Comparison of ENCODE assay signal across 13 cellular contexts in genomic region chr1:53321366-53321765, GRCh38. TPM values are rescaled to one million over a fixed set of nuclear protein-coding genes. Genes with fewer than 3 reads are reported as not detected.
A peak's percentile ranks its signal among the peaks of the same experiment; 100 is the strongest.
DNase-seq lines count a peak whose midpoint lies in the region; ATAC-seq and TF ChIP-seq lines count a peak whose summit lies in the region.
"Had no signal": no experiment of that assay in that cellular context is flagged by ENCODE, and none has a peak within 500 bp of the region (broad histone marks: within the 10 kb centered on the region; RNA-seq: fewer than 3 reads in every experiment).

No MANE protein-coding gene starts in this region.

- H3K36me3 Mint-ChIP-seq in natural killer cell treated with Interleukin-12 subunit alpha and Interleukin-12 subunit beta and Interleukin-15 and Interleukin-18, amount 100 ng/mL, for 72 hours: peaks cover 20% of the 10 kb centered on the region

- no peak overlapping the region for H3K9ac ChIP-seq in PC-3 (ENCODE audit: low read length)

- peaks cover 30% of the 10 kb centered on the region for H3K36me3 ChIP-seq in PC-3 (ENCODE audit: low read depth, low read length)

- H3K27me3 Mint-ChIP-seq in natural killer cell treated with Interleukin-12 subunit alpha and Interleukin-12 subunit beta and Interleukin-15 and Interleukin-18, amount 100 ng/mL, for 72 hours: no peaks in the 10 kb centered on the region
- H3K27me3 Mint-ChIP-seq: CD4-positive, CD25-positive, alpha-beta regulatory T cell; stimulated activated naive CD8-positive, alpha-beta T cell treated with anti-CD3 and anti-CD28 coated beads, Interleukin-15, amount 100 ng/mL, for 72 hours had no signal

- H3K79me2 ChIP-seq in PC-3 (ENCODE audit: low read length): peaks cover 77% of the 10 kb centered on the region

- peak; percentile 23 for DNase-seq in stimulated activated CD4-positive, alpha-beta T cell treated with anti-CD3 and anti-CD28 coated beads, Interleukin-4, amount 100 ng/mL, for 1 hour
- no peak for DNase-seq in stimulated activated CD4-positive, alpha-beta T cell treated with anti-CD3 and anti-CD28 coated beads, Interleukin-2, amount 100 ng/mL, for 24 hours
- no peak for DNase-seq in PC-3
- DNase-seq in fibroblast of the aortic adventitia (ENCODE audit: low read depth): no peak
- DNase-seq in effector CD8-positive, alpha-beta T cell (lab: John Stamatoyannopoulos, UW): no peak
- DNase-seq in natural killer cell treated with Interleukin-12 subunit alpha and Interleukin-12 subunit beta and Interleukin-15 and Interleukin-18, amount 100 ng/mL, for 72 hours (ENCODE audit: low spot score): no peak
- DNase-seq in activated T-cell treated with anti-CD3 and anti-CD28 coated beads for 4 hours: no peak
- DNase-seq: activated CD4-positive, CD25-positive, alpha-beta regulatory T cell; activated naive CD4-positive, alpha-beta T cell treated with anti-CD3 and anti-CD28 coated beads for 36 hours; CD4-positive, CD25-positive, alpha-beta regulatory T cell; MG63; stimulated activated naive CD8-positive, alpha-beta T cell treated with anti-CD3 and anti-CD28 coated beads, Interleukin-15, amount 100 ng/mL, for 72 hours had no signal

- H3K9me3 Mint-ChIP-seq in natural killer cell treated with Interleukin-12 subunit alpha and Interleukin-12 subunit beta and Interleukin-15 and Interleukin-18, amount 100 ng/mL, for 72 hours: no peaks in the 10 kb centered on the region
- H3K9me3 Mint-ChIP-seq: activated naive CD4-positive, alpha-beta T cell treated with anti-CD3 and anti-CD28 coated beads for 36 hours; CD4-positive, CD25-positive, alpha-beta regulatory T cell; stimulated activated naive CD8-positive, alpha-beta T cell treated with anti-CD3 and anti-CD28 coated beads, Interleukin-15, amount 100 ng/mL, for 72 hours had no signal

- POLR2A ChIA-PET in PC-3 (lab: Charles Lee; ENCODE audit: unreplicated experiment): no interaction called here

- H4K20me1 ChIP-seq in PC-3 (ENCODE audit: low read length): no peaks in the 10 kb centered on the region; the same call in 1 of the 2 replicates

- no peaks in the 10 kb centered on the region for H3K9me2 ChIP-seq in PC-3 (replicated peaks; ENCODE audit: low read length)

- peaks cover 12% of the 10 kb centered on the region for H3K4me1 ChIP-seq in PC-3 (ENCODE audit: insufficient read depth, low read length)

- no peaks in the 10 kb centered on the region for H3F3A ChIP-seq in PC-3 (ENCODE audit: low read length, unreplicated experiment)

- no peak overlapping the region for H3K4me3 Mint-ChIP-seq in natural killer cell treated with Interleukin-12 subunit alpha and Interleukin-12 subunit beta and Interleukin-15 and Interleukin-18, amount 100 ng/mL, for 72 hours
- H3K4me3 Mint-ChIP-seq: activated naive CD4-positive, alpha-beta T cell treated with anti-CD3 and anti-CD28 coated beads for 36 hours; CD4-positive, CD25-positive, alpha-beta regulatory T cell; stimulated activated naive CD8-positive, alpha-beta T cell treated with anti-CD3 and anti-CD28 coated beads, Interleukin-15, amount 100 ng/mL, for 72 hours had no signal

- intact Hi-C loops in PC-3 (cut with micrococcal nuclease): no loop called here

- no peaks in the 10 kb centered on the region for H3K27me3 ChIP-seq in PC-3 (ENCODE audit: low read length)
- H3K27me3 ChIP-seq: MG63 had no signal

- H3K27ac ChIP-seq in PC-3 (ENCODE audit: low read length): no peak overlapping the region

- no peak overlapping the region for H3K4me2 ChIP-seq in PC-3 (ENCODE audit: low read length)

- no peak overlapping the region for H3K4me3 ChIP-seq in PC-3 (ENCODE audit: low read length)
- H3K4me3 ChIP-seq in fibroblast of the aortic adventitia (ENCODE audit: low read depth, low read length): no peak overlapping the region
- H3K4me3 ChIP-seq: MG63 had no signal

- no TSS peak for BruUV-seq in PC-3 (replicated peaks; lab: Mats Ljungman, UMichigan)

- no peaks in the 10 kb centered on the region for H3K9me3 ChIP-seq in PC-3 (ENCODE audit: low read length)
- H3K9me3 ChIP-seq: MG63 had no signal

- peaks cover 42% of the 10 kb centered on the region in 2 donors for H3K4me1 Mint-ChIP-seq in natural killer cell treated with Interleukin-12 subunit alpha and Interleukin-12 subunit beta and Interleukin-15 and Interleukin-18, amount 100 ng/mL, for 72 hours (ENCODE audit: low read depth in 2 of 2)

- no peak for ATAC-seq in PC-3
- no peak for ATAC-seq in natural killer cell treated with Interleukin-12 subunit alpha and Interleukin-12 subunit beta and Interleukin-15 and Interleukin-18, amount 100 ng/mL, for 72 hours
- ATAC-seq in HG02852 (IDR thresholded peaks at IDR 0.05; ENCODE audit: unreplicated experiment): no peak
- ATAC-seq: stimulated activated naive CD8-positive, alpha-beta T cell treated with anti-CD3 and anti-CD28 coated beads, Interleukin-15, amount 100 ng/mL, for 72 hours had no signal

- peak overlapping the region in 1 of 2 donors; percentile 36 for H3K27ac Mint-ChIP-seq in natural killer cell treated with Interleukin-12 subunit alpha and Interleukin-12 subunit beta and Interleukin-15 and Interleukin-18, amount 100 ng/mL, for 72 hours
- H3K27ac Mint-ChIP-seq: activated naive CD4-positive, alpha-beta T cell treated with anti-CD3 and anti-CD28 coated beads for 36 hours had no signal

- CTCF ChIA-PET in PC-3 (lab: Charles Lee): no interaction called here

- H2AFZ ChIP-seq in PC-3 (ENCODE audit: low read length): no peak overlapping the region

- peak; percentile 43 for TF ChIP-seq CTCF in PC-3 (conservative IDR thresholded peaks at IDR 0.05; ENCODE audit: low read depth, low read length)
- peak; percentile 18 for TF ChIP-seq CTCF in fibroblast of the aortic adventitia (IDR thresholded peaks at IDR 0.05; ENCODE audit: insufficient read depth, low read length)

RNA-seq across cellular contexts. Expression of gene LRP8, which starts 6.5 kb away (rescaled TPM):
- 54.4 and 77.3 TPM in 2 replicates for total RNA-seq in PC-3 (2014; rRNA removed)
- total RNA-seq in fibroblast of the aortic adventitia (ENCODE audit: low replicate concordance): 8.6 and 13.6 TPM in 2 replicates
- 100 to 1,000 TPM in 1 of 2 donors, 10 to 100 TPM in 1; 87.8 to 194 TPM for total RNA-seq in natural killer cell treated with Interleukin-12 subunit alpha and Interleukin-12 subunit beta and Interleukin-15 and Interleukin-18, amount 100 ng/mL, for 72 hours
